8 cellular contexts compared by ENCODE assay signal in genomic region chr13:74134226-74134776, GRCh38. TPM values are rescaled to one million over a fixed set of nuclear protein-coding genes. Genes with fewer than 3 reads are reported as not detected.
DNase-seq lines count a peak whose midpoint lies in the region; ATAC-seq, FAIRE-seq and TF ChIP-seq lines count a peak whose summit lies in the region.

Gene KLF12, minus strand, starts transcription at chr13:74134404.

- ATAC-seq in SK-N-SH treated with all-trans-retinoic acid at 6 μM for 48 hours: peak; percentile 79
- peak; percentile 72 to 81 (median 79) for ATAC-seq in pancreas

- no peak for TF ChIP-seq CTCF in HEK293 (tag by site-specific recombination; IDR thresholded peaks at IDR 0.05)
- TF ChIP-seq CTCF in pancreas (IDR thresholded peaks at IDR 0.05): no peak
- TF ChIP-seq CTCF in tibial nerve (IDR thresholded peaks at IDR 0.05): no peak

- H3K27ac Mint-ChIP-seq in activated naive CD4-positive, alpha-beta T cell treated with anti-CD3 and anti-CD28 coated beads, Interleukin-2, amount 10 ng/mL, durations not matched to agents 7 days and 5 days: peak within 1 kb of the TSS; percentile 100

- peaks cover 30% of the 10 kb centered on the region for H3K4me1 Mint-ChIP-seq in activated naive CD4-positive, alpha-beta T cell treated with anti-CD3 and anti-CD28 coated beads, Interleukin-2, amount 10 ng/mL, durations not matched to agents 7 days and 5 days

- peak within 1 kb of the TSS; percentile 98 for H3K4me3 Mint-ChIP-seq in activated naive CD4-positive, alpha-beta T cell treated with anti-CD3 and anti-CD28 coated beads, Interleukin-2, amount 10 ng/mL, durations not matched to agents 7 days and 5 days

- H3K36me3 ChIP-seq in HEK293 (ENCODE audit: control insufficient read depth in 2 of 2, insufficient read depth in 1 of 2, low read length in 2 of 2) (no peaks in the 10 kb centered on the region), pancreas (no peaks in the 10 kb centered on the region), tibial nerve (no peaks in the 10 kb centered on the region)

- H3K27me3 ChIP-seq in pancreas: no peaks in the 10 kb centered on the region
- H3K27me3 ChIP-seq in tibial nerve: no peaks in the 10 kb centered on the region

- no peak for TF ChIP-seq POLR2A in tibial nerve (IDR thresholded peaks at IDR 0.05)

- peaks cover 17% of the 10 kb centered on the region for H3K36me3 Mint-ChIP-seq in activated naive CD4-positive, alpha-beta T cell treated with anti-CD3 and anti-CD28 coated beads, Interleukin-2, amount 10 ng/mL, durations not matched to agents 7 days and 5 days

- peak within 1 kb of the TSS; percentile 98 for H3K27ac ChIP-seq in HEK293 (ENCODE audit: extremely low read depth, low read depth, low read length)
- H3K27ac ChIP-seq in pancreas: peak within 1 kb of the TSS; percentile 61 to 82 (median 74)
- peak within 1 kb of the TSS; percentile 87 to 98 (median 97) for H3K27ac ChIP-seq in tibial nerve

- no peak for TF ChIP-seq EP300 in tibial nerve (IDR thresholded peaks at IDR 0.05)

- DNase-seq in MV-4-11 (lab: John Stamatoyannopoulos, UW) (peak; percentile 21), head of caudate nucleus (peak in 41 of 42 donors; percentile 13 to 74 (median 47)), pancreas (peak; percentile 65 to 87 (median 74)), tibial nerve (ENCODE audit: low spot score in 2 of 2) (peak; percentile 63 to 76)
- peak; percentile 96 for DNase-seq in activated naive CD4-positive, alpha-beta T cell treated with anti-CD3 and anti-CD28 coated beads, Interleukin-2, amount 10 ng/mL, durations not matched to agents 7 days and 5 days

- 1% methylated on average over 40 to 54 of the region's 54 CpGs for WGBS in pancreas, 2 donors
- 0 to 1% methylated on average over 3 to 25 of the region's 54 CpGs for WGBS in tibial nerve, 2 donors

- H3K9me3 ChIP-seq in HEK293 (ENCODE audit: control insufficient read depth, insufficient read depth, low read depth, low read length): no peaks in the 10 kb centered on the region
- no peaks in the 10 kb centered on the region for H3K9me3 ChIP-seq in pancreas
- H3K9me3 ChIP-seq in tibial nerve: no peaks in the 10 kb centered on the region

- CTCF ChIA-PET in HEK293 (lab: Yijun Ruan, JAX): no interaction called here
- CTCF ChIA-PET in activated naive CD4-positive, alpha-beta T cell treated with anti-CD3 and anti-CD28 coated beads, Interleukin-2, amount 10 ng/mL, durations not matched to agents 7 days and 5 days (lab: Charles Lee): interaction anchor here (3.4 kb wide), 1 partner anchor 153 kb away, joined by 29 read pairs; no protein-coding TSS in a partner anchor

- no peak for FAIRE-seq in pancreas (lab: Jason Lieb, UNC)

- H3K4me1 ChIP-seq in HEK293 (ENCODE audit: control insufficient read depth, insufficient read depth, low read length) (peaks cover 4% of the 10 kb centered on the region; the same call in 1 of the 2 replicates), pancreas (peaks cover 0 to 4% (median 0%) of the 10 kb centered on the region in 3 donors), tibial nerve (peaks cover 0 to 35% (median 19%) of the 10 kb centered on the region in 4 donors)

- H3K9me3 Mint-ChIP-seq in activated naive CD4-positive, alpha-beta T cell treated with anti-CD3 and anti-CD28 coated beads, Interleukin-2, amount 10 ng/mL, durations not matched to agents 7 days and 5 days: no peaks in the 10 kb centered on the region

- intact Hi-C loops in head of caudate nucleus (cut with DNase I): loop anchor here (5.0 kb wide), 1 partner anchor 443 kb away; no protein-coding TSS in a partner anchor
- intact Hi-C loops in pancreas (cut with DNase I): no loop called here

- H3K27me3 Mint-ChIP-seq in activated naive CD4-positive, alpha-beta T cell treated with anti-CD3 and anti-CD28 coated beads, Interleukin-2, amount 10 ng/mL, durations not matched to agents 7 days and 5 days: peaks cover 4% of the 10 kb centered on the region

- H3K4me3 ChIP-seq in GM08714 (ENCODE audit: low read length) (peak within 1 kb of the TSS; percentile 91), HEK293 (ENCODE audit: low read depth, low read length) (peak within 1 kb of the TSS; percentile 75), pancreas (peak within 1 kb of the TSS; percentile 64 to 93 (median 76)), tibial nerve (peak within 1 kb of the TSS; percentile 62 to 89 (median 81))

- POLR2A ChIA-PET in HEK293 (lab: Yijun Ruan, JAX): interaction anchor here (0.6 to 1.5 kb wide), 6 partner anchors 64 to 261 kb away, joined by 3 to 5 read pairs (median 3); no protein-coding TSS in a partner anchor

TF ChIP-seq in HEK293, 187 proteins besides CTCF, POLR2A, EP300 and RAD21 (continues in another document):
- TF ChIP-seq ZNF629 (tag by site-specific recombination; IDR thresholded peaks at IDR 0.05): no peak
- TF ChIP-seq, protein P1, sequence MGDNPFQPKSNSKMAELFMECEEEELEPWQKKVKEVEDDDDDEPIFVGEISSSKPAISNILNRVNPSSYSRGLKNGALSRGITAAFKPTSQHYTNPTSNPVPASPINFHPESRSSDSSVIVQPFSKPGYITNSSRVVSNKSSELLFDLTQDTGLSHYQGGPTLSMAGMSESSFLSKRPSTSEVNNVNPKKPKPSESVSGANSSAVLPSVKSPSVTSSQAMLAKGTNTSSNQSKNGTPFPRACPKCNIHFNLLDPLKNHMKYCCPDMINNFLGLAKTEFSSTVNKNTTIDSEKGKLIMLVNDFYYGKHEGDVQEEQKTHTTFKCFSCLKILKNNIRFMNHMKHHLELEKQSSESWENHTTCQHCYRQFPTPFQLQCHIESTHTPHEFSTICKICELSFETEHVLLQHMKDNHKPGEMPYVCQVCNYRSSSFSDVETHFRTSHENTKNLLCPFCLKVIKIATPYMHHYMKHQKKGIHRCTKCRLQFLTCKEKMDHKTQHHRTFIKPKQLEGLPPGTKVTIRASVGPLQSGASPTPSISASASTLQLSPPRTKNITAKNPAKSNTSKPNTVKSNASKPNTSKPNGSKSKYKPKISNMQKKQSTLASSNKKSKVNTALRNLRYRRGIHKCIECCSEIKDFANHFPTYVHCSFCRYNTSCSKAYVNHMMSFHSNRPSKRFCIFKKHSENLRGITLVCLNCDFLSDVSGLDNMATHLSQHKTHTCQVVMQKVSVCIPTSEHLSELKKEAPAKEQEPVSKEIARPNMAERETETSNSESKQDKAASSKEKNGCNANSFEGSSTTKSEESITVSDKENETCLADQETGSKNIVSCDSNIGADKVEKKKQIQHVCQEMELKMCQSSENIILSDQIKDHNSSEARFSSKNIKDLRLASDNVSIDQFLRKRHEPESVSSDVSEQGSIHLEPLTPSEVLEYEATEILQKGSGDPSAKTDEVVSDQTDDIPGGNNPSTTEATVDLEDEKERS (tag by site-specific recombination; IDR thresholded peaks at IDR 0.05): no peak
- no peak for TF ChIP-seq ZNF133 (tag by site-specific recombination; IDR thresholded peaks at IDR 0.05)
- peak; percentile 69; the same call in 1 of the 2 replicates for TF ChIP-seq KLF10 (tag by site-specific recombination; IDR thresholded peaks at IDR 0.05)
- no peak for TF ChIP-seq ZNF555 (tag by site-specific recombination; conservative IDR thresholded peaks at IDR 0.05)

TF ChIP-seq in SK-N-SH treated with all-trans-retinoic acid at 6 μM for 48 hours, 23 proteins besides CTCF, POLR2A, EP300 and RAD21:
- no peak for TF ChIP-seq SNAI2 (CRISPR knock-in tag; IDR thresholded peaks at IDR 0.05)
- peak; percentile 80; the same call in 1 of the 2 replicates for TF ChIP-seq PATZ1 (CRISPR knock-in tag; IDR thresholded peaks at IDR 0.05; ENCODE audit: borderline replicate concordance)

RNA-seq across cellular contexts. Expression of gene KLF12, which starts in this region (rescaled TPM):
- total RNA-seq in pancreas (1 to 10 TPM in 4 of 6 donors, under 1 TPM in 2; 0.82 to 5.2 (median 1.7) TPM), tibial nerve (10 to 100 TPM in 3 of 4 donors, 1 to 10 TPM in 1; 7.8 to 20.3 (median 14.1) TPM)
- 1 to 10 TPM in 1 of 2 donors, under 1 TPM in 1; 0.46 to 1.5 TPM for polyA plus RNA-seq in pancreas

Comparison
In these comparisons a context has a peak if more than half of its experiments do, and no peak if none do; other contexts are left out.
1. Peak in every context shown above with its lines: DNase-seq, ATAC-seq, H3K4me3 ChIP-seq and H3K27ac ChIP-seq.
2. DNase-seq: peak in every context shown above with its lines; median percentile 96 in activated naive CD4-positive, alpha-beta T cell treated with anti-CD3 and anti-CD28 coated beads, Interleukin-2, amount 10 ng/mL, durations not matched to agents 7 days and 5 days; 74 in pancreas; 70 in tibial nerve; 47 in head of caudate nucleus; 21 in MV-4-11.